ENCODE assay signal across 8 cellular contexts in genomic region chr1:10494754-10495474, GRCh38. TPM values are rescaled to one million over a fixed set of nuclear protein-coding genes. Genes with fewer than 3 reads are reported as not detected.
DNase-seq lines count a peak whose midpoint lies in the region; ATAC-seq and TF ChIP-seq lines count a peak whose summit lies in the region.

No MANE protein-coding gene starts in this region.

- 1 to 3% (median 2%) methylated on average over 15 of the region's 15 CpGs for WGBS in adrenal gland, 4 donors
- whole genome bisulfite sequencing in aorta, 2 donors = 1 to 3% methylated on average over 15 of the region's 15 CpGs

- peak; percentile 93 for DNase-seq in GM12865 (ENCODE audit: low read depth)
- DNase-seq in NCI-H1092 treated with DMSO at 0.1 percent for 48 hours (lab: John Stamatoyannopoulos, UW) = peak; percentile 64
- peak; percentile 59 for DNase-seq in T follicular helper cell (ENCODE audit: low read depth)
- DNase-seq in adrenal gland = peak; percentile 60 to 92 (median 80)
- DNase-seq in right atrium auricular region (ENCODE audit: low spot score) = peak; percentile 70
- peak; percentile 91 for DNase-seq in retina
- peak; percentile 78 to 93 for DNase-seq in aorta

- H3K4me1 ChIP-seq in adrenal gland (replicated peaks in 1 of 2) (peaks cover 5 to 20% of the 10 kb centered on the region in 2 donors), right atrium auricular region (peaks cover 0 to 19% of the 10 kb centered on the region in 2 donors), aorta (ENCODE audit: control insufficient read depth in 1 of 2, insufficient read depth in 2 of 2, low read length in 2 of 2) (no peaks in the 10 kb centered on the region)

- peak overlapping the region in 2 of 5 donors; percentile 3 to 38 for H3K27ac ChIP-seq in adrenal gland
- peak overlapping the region; percentile 29 to 67 for H3K27ac ChIP-seq in right atrium auricular region
- no peak overlapping the region for H3K27ac ChIP-seq in aorta (ENCODE audit: low read depth in 1 of 2, low read length in 2 of 2)

- ATAC-seq in HG02610 (IDR thresholded peaks at IDR 0.05; ENCODE audit: unreplicated experiment) = peak; percentile 65
- peak; percentile 85 for ATAC-seq in aorta (ENCODE audit: low FRiP score)

- no peak for TF ChIP-seq POLR2A in adrenal gland (IDR thresholded peaks at IDR 0.05)

- no peaks in the 10 kb centered on the region for H3K9me3 ChIP-seq in adrenal gland (replicated peaks in 1 of 3)
- H3K9me3 ChIP-seq in right atrium auricular region = no peaks in the 10 kb centered on the region
- H3K9me3 ChIP-seq in aorta (ENCODE audit: control insufficient read depth, low read length) = no peaks in the 10 kb centered on the region

- peak; percentile 91 for TF ChIP-seq CTCF in GM12865 (IDR thresholded peaks at IDR 0.05; ENCODE audit: insufficient read depth, low read depth, low read length, missing control alignments)
- peak; percentile 82 to 97 (median 92) for TF ChIP-seq CTCF in adrenal gland (IDR thresholded peaks at IDR 0.05)
- TF ChIP-seq CTCF in right atrium auricular region (IDR thresholded peaks at IDR 0.05) = peak; percentile 68 to 92

- H3K27me3 ChIP-seq in adrenal gland (no peaks in the 10 kb centered on the region), right atrium auricular region (no peaks in the 10 kb centered on the region), aorta (ENCODE audit: control insufficient read depth in 1 of 2, insufficient read depth in 2 of 2, low read length in 1 of 2) (no peaks in the 10 kb centered on the region)

- H3K4me3 ChIP-seq in GM12865 (ENCODE audit: low read depth, low read length) = peak overlapping the region; percentile 35
- H3K4me3 ChIP-seq in adrenal gland = peak overlapping the region in 1 of 4 donors; percentile 50
- H3K4me3 ChIP-seq in right atrium auricular region = peak overlapping the region in 1 of 2 donors; percentile 26
- no peak overlapping the region for H3K4me3 ChIP-seq in aorta (ENCODE audit: low read length in 2 of 2)

- intact Hi-C loops in adrenal gland (cut with DNase I) = loop anchor here (5.0 to 10.0 kb wide), 2 partner anchors 63 to 120 kb away; partner anchors contain the start of gene CENPS (in 2 of the 2)
- intact Hi-C loops in aorta (cut with DNase I) = loop anchor here (1.0 to 10.0 kb wide), 4 partner anchors 63 to 450 kb away; partner anchors contain the start of gene CENPS (in 2 of the 2)

- H3K36me3 ChIP-seq in adrenal gland (replicated peaks in 1 of 2) (no peaks in the 10 kb centered on the region), right atrium auricular region (no peaks in the 10 kb centered on the region), aorta (ENCODE audit: control insufficient read depth in 1 of 2, insufficient read depth in 2 of 2, low read length in 1 of 2) (no peaks in the 10 kb centered on the region)

RNA-seq across cellular contexts. Expression of gene PEX14, which starts 20.2 kb away (rescaled TPM):
- total RNA-seq in adrenal gland (10 to 100 TPM in 6 of 8 donors, 1 to 10 TPM in 2; 9.7 to 23.9 (median 18.1) TPM), right atrium auricular region (10 to 100 TPM; 13.7 to 14.5 TPM), aorta (10 to 100 TPM; 14.0 to 16.9 TPM)
- polyA plus RNA-seq in adrenal gland (10 to 100 TPM; 15.7 to 19.5 (median 19.5) TPM), aorta (10 to 100 TPM in 1 of 2 donors, 1 to 10 TPM in 1; 4.5 to 14.8 TPM)

RNA-seq across cellular contexts. Expression of gene DFFA, which starts 22.6 kb away (rescaled TPM):
- total RNA-seq in adrenal gland (10 to 100 TPM; 22.5 to 42.1 (median 35.6) TPM), right atrium auricular region (10 to 100 TPM; 17.6 to 19.0 TPM), aorta (10 to 100 TPM; 21.4 to 29.2 TPM)
- polyA plus RNA-seq in adrenal gland (10 to 100 TPM; 13.0 to 35.2 (median 13.0) TPM), aorta (10 to 100 TPM in 1 of 2 donors, 1 to 10 TPM in 1; 7.8 to 14.5 TPM)

RNA-seq across cellular contexts. Expression of gene CORT, which starts 45.1 kb away (rescaled TPM):
- under 1 TPM in 3 of 8 donors, not detected in 5; 0.44 to 0.53 (median 0.46) TPM for total RNA-seq in adrenal gland
- polyA plus RNA-seq in adrenal gland = 1 to 10 TPM in 1 of 3 donors, under 1 TPM in 1, not detected in 1; 0.67 to 1.4 TPM
- not detected for total RNA-seq in right atrium auricular region
- total RNA-seq in aorta = under 1 TPM in 1 of 2 donors, not detected in 1; 0.33 TPM
- not detected for polyA plus RNA-seq in aorta

Comparison
In these comparisons a context has a peak if more than half of its experiments do, and no peak if none do; other contexts are left out.
1. H3K27ac ChIP-seq: peak in right atrium auricular region (2 of 2); none in aorta (0 of 2).
2. Peak in every context shown above with its lines, with median percentiles within 50 percentile points of each other: DNase-seq and CTCF ChIP-seq.